Comparison of ENCODE assay signal across 19 cellular contexts in the genomic region with DNA sequence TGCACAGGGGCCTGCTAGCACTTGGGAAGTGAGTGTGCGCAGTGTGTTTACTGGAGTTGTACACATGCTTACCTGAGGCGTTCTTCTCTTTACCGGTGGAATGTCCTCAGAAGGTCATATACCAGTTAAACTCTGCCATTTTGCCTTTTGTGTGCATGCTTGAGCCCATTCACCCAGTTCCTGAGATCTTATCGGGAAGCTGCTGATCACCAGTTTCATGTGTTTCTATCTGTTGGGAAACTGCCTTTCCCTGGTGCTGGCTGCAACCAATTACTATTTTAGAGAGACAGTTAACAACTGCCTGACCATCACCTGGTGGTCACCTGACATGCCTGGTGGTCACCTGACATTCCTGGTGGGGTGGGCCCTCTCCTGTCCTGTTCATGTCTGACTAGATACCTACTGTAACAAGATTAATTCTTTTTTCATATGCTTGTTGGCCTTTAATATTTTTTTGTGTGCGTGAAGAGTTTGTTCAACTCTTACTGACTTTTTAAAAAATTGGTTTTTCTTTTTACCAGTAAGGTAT.
DNase-seq lines count a peak whose midpoint lies in the region; ATAC-seq, FAIRE-seq and TF ChIP-seq lines count a peak whose summit lies in the region.
"Had no signal": no experiment of that assay in that cellular context is flagged by ENCODE, and none has a peak within 500 bp of the region (broad histone marks: within the 10 kb centered on the region; RNA-seq: fewer than 3 reads in every experiment).

No MANE protein-coding gene starts in this region.

- ATAC-seq in A549, result no peak
- ATAC-seq in HG03139 (IDR thresholded peaks at IDR 0.05; ENCODE audit: unreplicated experiment), result no peak
- ATAC-seq: GM23338, HepG2 had no signal

- H3K14ac ChIP-seq in trophoblast cell (ENCODE audit: low read length), result no peak overlapping the region

- no peak for TF ChIP-seq EP300 in A549 (IDR thresholded peaks at IDR 0.05)

- no peak overlapping the region for H3K18ac ChIP-seq in trophoblast cell (ENCODE audit: low read length)

- H3K79me1 ChIP-seq in trophoblast cell (ENCODE audit: low read length), result peaks cover 5% of the 10 kb centered on the region

- whole genome bisulfite sequencing in A549 (ENCODE audit: missing lambda C conversion rate), result 94% methylated on average over 5 of the region's 5 CpGs
- WGBS in trophoblast cell (ENCODE audit: extremely low coverage, insufficient coverage, insufficient read length), result no CpG with 5 or more reads among the region's 5 CpGs

- H3K27ac ChIP-seq in A549 (no peak overlapping the region), trophoblast cell (ENCODE audit: low read depth, low read length) (peak overlapping the region; percentile 77)

- no peak overlapping the region for H4K12ac ChIP-seq in trophoblast cell (ENCODE audit: low read depth, low read length)

- no peak overlapping the region for H2BK12ac ChIP-seq in trophoblast cell (ENCODE audit: low read length)

- DNase-seq in A549 (ENCODE audit: low read depth in 1 of 2, low spot score in 1 of 2), result no peak
- DNase-seq in OCI-M1 (lab: John Stamatoyannopoulos, UW), result peak; percentile 20
- DNase-seq in islet precursor cell, result peak; percentile 60
- peak; percentile 67 to 83 for DNase-seq in trophoblast cell
- DNase-seq in NCI-H2227 treated with DMSO at 0.1 percent for 48 hours (lab: John Stamatoyannopoulos, UW), result no peak
- no peak for DNase-seq in D341Med (ENCODE audit: low spot score)
- DNase-seq: 8988T; BE2C; C1 segment of cervical spinal cord; CD4-positive, CD25-positive, alpha-beta regulatory T cell; CD8-positive, alpha-beta memory T cell; COR-L47; H9 had no signal

- CTCF ChIA-PET in A549 (lab: Yijun Ruan, JAX), result no interaction called here

- no peaks in the 10 kb centered on the region for H3K9me3 ChIP-seq in A549
- H3K9me3 ChIP-seq in trophoblast cell (ENCODE audit: insufficient read depth, low read depth, low read length), result no peaks in the 10 kb centered on the region
- H3K9me3 ChIP-seq: BE2C had no signal

- H3K4me2 ChIP-seq in A549 (no peak overlapping the region), trophoblast cell (ENCODE audit: low read length) (no peak overlapping the region)
- H3K4me2 ChIP-seq: GM23338 had no signal

- no peak overlapping the region for H3K9ac ChIP-seq in trophoblast cell (ENCODE audit: low read length)

- H3K4me3 ChIP-seq in A549, result no peak overlapping the region
- no peak overlapping the region for H3K4me3 ChIP-seq in trophoblast cell (ENCODE audit: low read depth, low read length)
- H3K4me3 ChIP-seq: GM23338 had no signal

- no peaks in the 10 kb centered on the region for H3K27me3 ChIP-seq in trophoblast cell (ENCODE audit: insufficient read depth, low read length)
- H3K27me3 ChIP-seq: BE2C had no signal

- no peak overlapping the region for H2AFZ ChIP-seq in trophoblast cell (ENCODE audit: insufficient read depth, low read length, poor library complexity)
- H2AFZ ChIP-seq: GM23338 had no signal

- no peak overlapping the region for H2BK5ac ChIP-seq in trophoblast cell (ENCODE audit: low read depth, low read length, poor library complexity)

- TF ChIP-seq CTCF in A549 (IDR thresholded peaks at IDR 0.05), result no peak

- TF ChIP-seq POLR2A in A549 (IDR thresholded peaks at IDR 0.05; ENCODE audit: low read length), result no peak

- TF ChIP-seq RAD21 in A549 (conservative IDR thresholded peaks at IDR 0.05 in 1 of 2, IDR thresholded peaks at IDR 0.05 in 1 of 2), result no peak

- H3K23ac ChIP-seq in trophoblast cell (ENCODE audit: low read length), result no peak overlapping the region

- H3K36me3 ChIP-seq in trophoblast cell (ENCODE audit: control insufficient read depth in 1 of 2, insufficient read depth in 2 of 2, low read length in 2 of 2), result no peaks in the 10 kb centered on the region
- H3K36me3 ChIP-seq: BE2C had no signal

- no peak overlapping the region for H2BK120ac ChIP-seq in trophoblast cell (ENCODE audit: insufficient read depth, low read length, poor library complexity)

- POLR2A ChIA-PET in A549 (lab: Yijun Ruan, JAX), result no interaction called here

- no peak overlapping the region for H2AK5ac ChIP-seq in trophoblast cell (ENCODE audit: low read length)

- no peak overlapping the region for H4K91ac ChIP-seq in trophoblast cell (ENCODE audit: low read depth, low read length)

- H4K8ac ChIP-seq in trophoblast cell (ENCODE audit: low read depth, low read length), result no peak overlapping the region

- H3K4ac ChIP-seq in trophoblast cell (ENCODE audit: low read depth, low read length), result no peak overlapping the region

- H3K79me2 ChIP-seq in trophoblast cell (ENCODE audit: control insufficient read depth, insufficient read depth, low read length, poor library complexity), result no peaks in the 10 kb centered on the region

- H3K4me1 ChIP-seq in A549, result peaks cover 14% of the 10 kb centered on the region; the same call in 1 of the 3 replicates
- H3K4me1 ChIP-seq in trophoblast cell (ENCODE audit: control insufficient read depth in 1 of 2, insufficient read depth in 2 of 2, low read length in 2 of 2), result peaks cover 2 to 9% of the 10 kb centered on the region in 2 experiments
- H3K4me1 ChIP-seq: BE2C had no signal

- no peak for FAIRE-seq in A549 (lab: Jason Lieb, UNC)
- FAIRE-seq: D721Med, GM12891, GM18507, HepG2 had no signal

TF ChIP-seq in A549, 52 proteins besides CTCF, POLR2A, EP300 and RAD21:
- TF ChIP-seq MAFK (IDR thresholded peaks at IDR 0.05; ENCODE audit: partially characterized antibody), result no peak
- TF ChIP-seq, protein P1, sequence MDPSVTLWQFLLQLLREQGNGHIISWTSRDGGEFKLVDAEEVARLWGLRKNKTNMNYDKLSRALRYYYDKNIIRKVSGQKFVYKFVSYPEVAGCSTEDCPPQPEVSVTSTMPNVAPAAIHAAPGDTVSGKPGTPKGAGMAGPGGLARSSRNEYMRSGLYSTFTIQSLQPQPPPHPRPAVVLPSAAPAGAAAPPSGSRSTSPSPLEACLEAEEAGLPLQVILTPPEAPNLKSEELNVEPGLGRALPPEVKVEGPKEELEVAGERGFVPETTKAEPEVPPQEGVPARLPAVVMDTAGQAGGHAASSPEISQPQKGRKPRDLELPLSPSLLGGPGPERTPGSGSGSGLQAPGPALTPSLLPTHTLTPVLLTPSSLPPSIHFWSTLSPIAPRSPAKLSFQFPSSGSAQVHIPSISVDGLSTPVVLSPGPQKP (IDR thresholded peaks at IDR 0.05; ENCODE audit: low read depth, low read length), result no peak
- no peak for TF ChIP-seq NR3C1 (IDR thresholded peaks at IDR 0.05)
- TF ChIP-seq, protein P2, sequence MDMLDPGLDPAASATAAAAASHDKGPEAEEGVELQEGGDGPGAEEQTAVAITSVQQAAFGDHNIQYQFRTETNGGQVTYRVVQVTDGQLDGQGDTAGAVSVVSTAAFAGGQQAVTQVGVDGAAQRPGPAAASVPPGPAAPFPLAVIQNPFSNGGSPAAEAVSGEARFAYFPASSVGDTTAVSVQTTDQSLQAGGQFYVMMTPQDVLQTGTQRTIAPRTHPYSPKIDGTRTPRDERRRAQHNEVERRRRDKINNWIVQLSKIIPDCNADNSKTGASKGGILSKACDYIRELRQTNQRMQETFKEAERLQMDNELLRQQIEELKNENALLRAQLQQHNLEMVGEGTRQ (IDR thresholded peaks at IDR 0.05), result peak; percentile 64
- TF ChIP-seq RNF2 (IDR thresholded peaks at IDR 0.05; ENCODE audit: borderline replicate concordance, low read depth), result no peak
- TF ChIP-seq CBX2 (IDR thresholded peaks at IDR 0.05; ENCODE audit: borderline replicate concordance, low read depth), result no peak

Comparison
In these comparisons a context has a peak if more than half of its experiments do, and no peak if none do; other contexts are left out.
1. DNase-seq: peak in OCI-M1 (single experiment), islet precursor cell (single experiment) and trophoblast cell (2 of 2); none in A549 (0 of 2), NCI-H2227 treated with DMSO at 0.1 percent for 48 hours (single experiment) and D341Med (single experiment).